2 cellular contexts compared by ENCODE assay signal in genomic region chr3:174102274-174102673, GRCh38.
TF ChIP-seq lines count a peak whose summit lies in the region.

No MANE protein-coding gene starts in this region.

TF ChIP-seq in HepG2, 621 proteins besides CTCF, POLR2A, EP300 and RAD21 (continued from another document):
- TF ChIP-seq ZNF343 (CRISPR knock-in tag; IDR thresholded peaks at IDR 0.05) (no peak), TFDP1 (CRISPR knock-in tag; IDR thresholded peaks at IDR 0.05; ENCODE audit: borderline replicate concordance) (no peak)

TF ChIP-seq in IMR-90, 13 proteins besides CTCF, POLR2A, EP300 and RAD21:
- TF ChIP-seq, protein P1, sequence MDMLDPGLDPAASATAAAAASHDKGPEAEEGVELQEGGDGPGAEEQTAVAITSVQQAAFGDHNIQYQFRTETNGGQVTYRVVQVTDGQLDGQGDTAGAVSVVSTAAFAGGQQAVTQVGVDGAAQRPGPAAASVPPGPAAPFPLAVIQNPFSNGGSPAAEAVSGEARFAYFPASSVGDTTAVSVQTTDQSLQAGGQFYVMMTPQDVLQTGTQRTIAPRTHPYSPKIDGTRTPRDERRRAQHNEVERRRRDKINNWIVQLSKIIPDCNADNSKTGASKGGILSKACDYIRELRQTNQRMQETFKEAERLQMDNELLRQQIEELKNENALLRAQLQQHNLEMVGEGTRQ (IDR thresholded peaks at IDR 0.05; ENCODE audit: low read depth, low read length), result no peak
- peak; percentile 64 for TF ChIP-seq MAFK (IDR thresholded peaks at IDR 0.05; ENCODE audit: low read depth, low read length)
